In the genomic region with DNA sequence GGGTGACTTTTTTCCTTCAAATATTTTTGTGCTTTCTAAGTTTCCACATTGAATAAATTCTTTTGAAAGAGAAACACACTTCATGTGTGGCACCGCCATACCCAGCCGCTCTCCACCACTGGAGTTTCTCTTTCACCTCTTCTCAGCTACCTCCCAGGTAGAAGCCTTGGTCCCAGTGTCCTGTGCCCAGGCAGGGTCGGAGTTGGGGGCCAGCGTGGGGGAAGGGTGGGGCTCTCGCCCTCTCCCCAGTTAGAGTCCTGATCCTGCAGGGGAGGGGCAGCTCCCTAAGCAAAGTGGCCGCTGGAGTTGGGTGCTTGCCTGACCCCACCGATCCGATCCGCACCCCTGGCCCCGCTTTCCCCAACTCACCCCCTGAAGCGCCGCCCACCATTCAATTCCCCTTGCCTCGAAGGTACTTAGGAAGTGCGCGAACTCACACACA, we compare ENCODE assay signal across 8 cellular contexts. TPM values are rescaled to one million over a fixed set of nuclear protein-coding genes. Genes with fewer than 3 reads are reported as not detected.
DNase-seq lines count a peak whose midpoint lies in the region; ATAC-seq and TF ChIP-seq lines count a peak whose summit lies in the region.

No MANE protein-coding gene starts in this region.

- no peak for ATAC-seq in activated CD8-positive, alpha-beta memory T cell treated with anti-CD3 and anti-CD28 coated beads, Interleukin-2, amount 10 ng/mL, durations not matched to agents 7 days and 5 days
- ATAC-seq in omental fat pad (ENCODE audit: low FRiP score), result no peak

- H3K27me3 ChIP-seq in tibial nerve, result no peaks in the 10 kb centered on the region

- TF ChIP-seq CTCF in astrocyte of the cerebellum (IDR thresholded peaks at IDR 0.05; ENCODE audit: low read depth, low read length, missing control alignments), result no peak
- no peak for TF ChIP-seq CTCF in lower leg skin (IDR thresholded peaks at IDR 0.05)
- no peak for TF ChIP-seq CTCF in tibial nerve (IDR thresholded peaks at IDR 0.05)
- no peak for TF ChIP-seq CTCF in omental fat pad (IDR thresholded peaks at IDR 0.05)

- peaks cover 5 to 68% (median 36%) of the 10 kb centered on the region in 4 donors for H3K4me1 ChIP-seq in tibial nerve

- H3K27me3 Mint-ChIP-seq in activated CD8-positive, alpha-beta memory T cell treated with anti-CD3 and anti-CD28 coated beads, Interleukin-2, amount 10 ng/mL, durations not matched to agents 7 days and 5 days, result peaks cover 69% of the 10 kb centered on the region

- CTCF ChIA-PET in activated CD8-positive, alpha-beta memory T cell treated with anti-CD3 and anti-CD28 coated beads, Interleukin-2, amount 10 ng/mL, durations not matched to agents 7 days and 5 days (lab: Charles Lee), result interaction anchor here (0.9 kb wide), 1 partner anchor 53 kb away, joined by 3 read pairs; no protein-coding TSS in a partner anchor

- no peaks in the 10 kb centered on the region for H3K9me3 Mint-ChIP-seq in activated CD8-positive, alpha-beta memory T cell treated with anti-CD3 and anti-CD28 coated beads, Interleukin-2, amount 10 ng/mL, durations not matched to agents 7 days and 5 days (ENCODE audit: low read depth)

- H3K36me3 Mint-ChIP-seq in activated CD8-positive, alpha-beta memory T cell treated with anti-CD3 and anti-CD28 coated beads, Interleukin-2, amount 10 ng/mL, durations not matched to agents 7 days and 5 days, result no peaks in the 10 kb centered on the region

- peak overlapping the region; percentile 47 for H3K4me3 Mint-ChIP-seq in activated CD8-positive, alpha-beta memory T cell treated with anti-CD3 and anti-CD28 coated beads, Interleukin-2, amount 10 ng/mL, durations not matched to agents 7 days and 5 days

- intact Hi-C loops in lower leg skin (cut with DNase I; ENCODE audit: low total_unique reads), result no loop called here

- in situ Hi-C loops in astrocyte of the cerebellum (cut with HindIII; ENCODE audit: low sequenced_read_pairs), result no loop called here

- WGBS in lower leg skin, 2 donors, result 18 to 21% methylated on average over 13 to 15 of the region's 15 CpGs
- 9 to 14% methylated on average over 13 to 15 of the region's 15 CpGs for WGBS in tibial nerve, 2 donors

- no peak for DNase-seq in activated CD8-positive, alpha-beta memory T cell treated with anti-CD3 and anti-CD28 coated beads, Interleukin-2, amount 10 ng/mL, durations not matched to agents 7 days and 5 days
- DNase-seq in activated CD8-positive, alpha-beta memory T cell treated with anti-CD3 and anti-CD28 coated beads, Interleukin-2, amount 50 U/mL, for 4 hours, result no peak
- DNase-seq in astrocyte of the cerebellum (ENCODE audit: low read depth) (no peak), lower leg skin (ENCODE audit: low spot score in 2 of 2) (no peak), tibial nerve (ENCODE audit: low spot score in 2 of 2) (no peak), occipital lobe (lab: John Stamatoyannopoulos, UW) (no peak), NCI-H446 (lab: John Stamatoyannopoulos, UW) (no peak), omental fat pad (ENCODE audit: low spot score) (no peak)

- TF ChIP-seq POLR2A in lower leg skin (IDR thresholded peaks at IDR 0.05) (no peak), tibial nerve (IDR thresholded peaks at IDR 0.05) (no peak)

- H3K4me1 Mint-ChIP-seq in activated CD8-positive, alpha-beta memory T cell treated with anti-CD3 and anti-CD28 coated beads, Interleukin-2, amount 10 ng/mL, durations not matched to agents 7 days and 5 days, result peaks cover 24% of the 10 kb centered on the region

- no peaks in the 10 kb centered on the region for H3K36me3 ChIP-seq in tibial nerve

- no peak for TF ChIP-seq EP300 in tibial nerve (IDR thresholded peaks at IDR 0.05)

- H3K4me3 ChIP-seq in astrocyte of the cerebellum (ENCODE audit: low read depth, low read length) (peak overlapping the region; percentile 61), lower leg skin (ENCODE audit: low read depth, poor library complexity, severe bottlenecking) (peak overlapping the region; percentile 59), tibial nerve (peak overlapping the region; percentile 74 to 92 (median 81))

- no peaks in the 10 kb centered on the region for H3K9me3 ChIP-seq in tibial nerve

- peak overlapping the region; percentile 78 to 98 (median 90) for H3K27ac ChIP-seq in tibial nerve

- no peak overlapping the region for H3K27ac Mint-ChIP-seq in activated CD8-positive, alpha-beta memory T cell treated with anti-CD3 and anti-CD28 coated beads, Interleukin-2, amount 10 ng/mL, durations not matched to agents 7 days and 5 days

RNA-seq across cellular contexts. Expression of a gene that starts 0.8 kb away (rescaled TPM):
- total RNA-seq in activated CD8-positive, alpha-beta memory T cell treated with anti-CD3 and anti-CD28 coated beads, Interleukin-2, amount 10 ng/mL, durations not matched to agents 7 days and 5 days, result under 1 TPM; 0.42 to 0.91 TPM
- total RNA-seq in lower leg skin (1 to 10 TPM; 5.6 to 7.6 (median 7.2) TPM), tibial nerve (10 to 100 TPM; 31.2 to 49.8 (median 40.9) TPM), occipital lobe (0.78 TPM), omental fat pad (10 to 100 TPM; 25.1 to 41.9 (median 32.9) TPM)
